ENCODE assay signal across 16 cellular contexts in the genomic region with DNA sequence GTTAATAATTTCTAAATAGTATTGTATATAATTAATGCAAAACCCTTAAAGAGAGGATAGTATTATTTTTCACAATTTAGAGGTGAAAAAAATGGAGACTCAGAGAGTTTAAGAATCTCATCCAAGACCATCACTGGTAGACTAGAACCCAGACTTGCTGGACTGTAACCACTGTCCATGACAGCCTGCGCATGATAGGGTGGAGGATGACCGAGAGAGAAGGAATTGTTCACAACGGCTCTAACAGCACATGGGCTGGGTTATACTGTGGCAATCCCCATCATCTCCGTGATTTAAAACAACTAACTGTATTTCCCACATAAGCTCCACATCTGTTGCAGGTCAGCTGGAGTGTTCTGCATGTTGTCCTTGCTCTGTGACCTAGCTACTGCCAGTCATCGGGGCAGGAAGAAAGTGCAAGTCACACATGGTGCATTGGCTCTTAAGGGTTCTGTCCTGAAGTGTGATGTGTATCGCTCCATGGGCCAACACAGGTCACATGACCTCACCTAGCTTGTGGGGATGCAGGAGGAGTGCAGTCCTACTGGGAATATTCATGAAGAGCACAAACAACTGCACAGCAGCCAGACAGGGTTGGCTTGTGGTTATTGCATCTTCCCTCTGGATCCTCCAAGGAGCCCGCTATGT.
"Had no signal": no experiment of that assay in that cellular context is flagged by ENCODE, and none has a peak within 500 bp of the region (broad histone marks: within the 10 kb centered on the region; RNA-seq: fewer than 3 reads in every experiment).

No MANE protein-coding gene starts in this region.

- H3K27me3 ChIP-seq: gastrocnemius medialis had no signal

- H3K9me3 Mint-ChIP-seq: activated CD4-positive, alpha-beta memory T cell treated with anti-CD3 and anti-CD28 coated beads for 36 hours; activated T-helper 2 cell treated with anti-CD3 and anti-CD28 coated beads, Interferon-gamma antibody, Interleukin-2, Interleukin-4, amounts not matched to agents 10 μg/mL and 5 μg/mL and 100 μg/mL, durations not matched to agents 14 hours and 24 hours and 36 hours; stimulated activated naive CD8-positive, alpha-beta T cell treated with anti-CD3 and anti-CD28 coated beads, Interleukin-15, Interleukin-2, amounts not matched to agents 100 ng/mL and 50 ng/mL, for 24 hours had no signal

- H3K9me3 ChIP-seq: gastrocnemius medialis, lower lobe of right lung had no signal

- H3K36me3 ChIP-seq: gastrocnemius medialis, lower lobe of right lung had no signal

- H3K4me3 Mint-ChIP-seq: activated CD4-positive, alpha-beta memory T cell treated with anti-CD3 and anti-CD28 coated beads for 36 hours; stimulated activated naive CD8-positive, alpha-beta T cell treated with anti-CD3 and anti-CD28 coated beads, Interleukin-15, Interleukin-2, amounts not matched to agents 100 ng/mL and 50 ng/mL, for 24 hours had no signal

- H3K36me3 Mint-ChIP-seq: activated CD4-positive, alpha-beta memory T cell treated with anti-CD3 and anti-CD28 coated beads for 36 hours had no signal

- FAIRE-seq: bronchial epithelial cell, TTC549 had no signal

- H3K27ac ChIP-seq: gastrocnemius medialis, lower lobe of right lung had no signal

- ATAC-seq: esophagus mucosa, gastrocnemius medialis had no signal

- H3K4me1 ChIP-seq: gastrocnemius medialis, lower lobe of right lung had no signal

- H3K27ac Mint-ChIP-seq: activated CD4-positive, alpha-beta memory T cell treated with anti-CD3 and anti-CD28 coated beads for 36 hours; activated T-helper 2 cell treated with anti-CD3 and anti-CD28 coated beads, Interferon-gamma antibody, Interleukin-2, Interleukin-4, amounts not matched to agents 10 μg/mL and 5 μg/mL and 100 μg/mL, durations not matched to agents 14 hours and 24 hours and 36 hours; stimulated activated naive CD8-positive, alpha-beta T cell treated with anti-CD3 and anti-CD28 coated beads, Interleukin-15, Interleukin-2, amounts not matched to agents 100 ng/mL and 50 ng/mL, for 24 hours had no signal

- DNase-seq: activated CD4-positive, alpha-beta memory T cell treated with anti-CD3 and anti-CD28 coated beads for 36 hours; activated naive CD4-positive, alpha-beta T cell treated with anti-CD3 and anti-CD28 coated beads, Interleukin-2, amount 50 U/mL, for 16 hours; activated T-cell treated with anti-CD3 and anti-CD28 coated beads, Interleukin-2, amount 50 U/mL, for 1 hour; effector CD4-positive, alpha-beta T cell; gastrocnemius medialis; lower lobe of right lung; occipital lobe; retina; stimulated activated CD4-positive, alpha-beta T cell treated with anti-CD3 and anti-CD28 coated beads, Interleukin-2, amount 100 ng/mL, for 24 hours; SW 1271; trophoblast cell had no signal

- H3K4me3 ChIP-seq: gastrocnemius medialis, lower lobe of right lung had no signal
